Comparison of ENCODE assay signal across 8 cellular contexts in genomic region chr5:143405063-143405746, GRCh38. TPM values are rescaled to one million over a fixed set of nuclear protein-coding genes. Genes with fewer than 3 reads are reported as not detected.
A peak's percentile ranks its signal among the peaks of the same experiment; 100 is the strongest.
DNase-seq lines count a peak whose midpoint lies in the region; ATAC-seq and TF ChIP-seq lines count a peak whose summit lies in the region.

No MANE protein-coding gene starts in this region.

- no peaks in the 10 kb centered on the region for H3K9me3 ChIP-seq in body of pancreas
- no peaks in the 10 kb centered on the region for H3K9me3 ChIP-seq in iPS-18c (ENCODE audit: control insufficient read depth, insufficient read depth, low read length)
- no peaks in the 10 kb centered on the region for H3K9me3 ChIP-seq in skeletal muscle tissue (ENCODE audit: control insufficient read depth in 3 of 3, low read length in 3 of 3)

- H3K27ac ChIP-seq in body of pancreas (peak overlapping the region; percentile 97 to 99 (median 98)), skeletal muscle tissue (ENCODE audit: low read depth, low read length) (peak overlapping the region; percentile 98)

- H3K4me3 ChIP-seq in GM12875 (ENCODE audit: low read depth, low read length) (peak overlapping the region; percentile 95), body of pancreas (peak overlapping the region; percentile 72 to 89), iPS-18c (ENCODE audit: insufficient read depth, low read depth, low read length) (peak overlapping the region; percentile 79), skeletal muscle tissue (ENCODE audit: low read length in 3 of 3) (peak overlapping the region; percentile 72 to 89 (median 84))

- TF ChIP-seq POLR2A in body of pancreas (IDR thresholded peaks at IDR 0.05), result peak; percentile 40 to 83 (median 81)

- WGBS in body of pancreas, 2 donors, result 0 to 1% methylated on average over 18 to 49 of the region's 51 CpGs

- no peaks in the 10 kb centered on the region for H3K36me3 ChIP-seq in body of pancreas (replicated peaks in 1 of 2; ENCODE audit: insufficient read depth in 1 of 2, low read depth in 2 of 2)
- peaks cover 0 to 4% (median 0%) of the 10 kb centered on the region in 3 donors for H3K36me3 ChIP-seq in skeletal muscle tissue (ENCODE audit: control insufficient read depth in 3 of 3, insufficient read depth in 3 of 3, low read length in 3 of 3)

- peak; percentile 32; the same call in 1 of the 2 replicates for TF ChIP-seq CTCF in GM12875 (IDR thresholded peaks at IDR 0.05; ENCODE audit: borderline replicate concordance, insufficient read depth, low read depth, low read length)
- TF ChIP-seq CTCF in body of pancreas (IDR thresholded peaks at IDR 0.05), result peak in 3 of 7 experiments; percentile 9 to 34 (median 29)

- no peaks in the 10 kb centered on the region for H3K27me3 ChIP-seq in body of pancreas
- H3K27me3 ChIP-seq in skeletal muscle tissue (ENCODE audit: control insufficient read depth in 3 of 3, insufficient read depth in 3 of 3, low read length in 3 of 3), result no peaks in the 10 kb centered on the region

- DNase-seq in NCI-H2029 treated with DMSO at 0.1 percent for 48 hours (lab: John Stamatoyannopoulos, UW), result peak; percentile 88
- peak; percentile 86 for DNase-seq in UCSD-AML1 (lab: John Stamatoyannopoulos, UW; ENCODE audit: unreplicated experiment)
- DNase-seq in body of pancreas, result peak; percentile 83 to 86 (median 84)

- intact Hi-C loops in body of pancreas (cut with DNase I), result no loop called here

- peak; percentile 24 for ATAC-seq in HG02840 (IDR thresholded peaks at IDR 0.05; ENCODE audit: low FRiP score, unreplicated experiment)
- ATAC-seq in body of pancreas, result peak; percentile 31
- ATAC-seq in HG03457 (IDR thresholded peaks at IDR 0.05; ENCODE audit: unreplicated experiment), result no peak

- H3K4me1 ChIP-seq in body of pancreas (peaks cover 14% of the 10 kb centered on the region), skeletal muscle tissue (ENCODE audit: control insufficient read depth in 3 of 3, insufficient read depth in 3 of 3, low read length in 3 of 3) (peaks cover 4 to 10% (median 7%) of the 10 kb centered on the region in 3 donors)

- peak overlapping the region; percentile 96 to 98 (median 97) for H3K9ac ChIP-seq in skeletal muscle tissue (ENCODE audit: low read depth in 1 of 3, low read length in 3 of 3)

RNA-seq across cellular contexts. Expression of gene NR3C1, which starts 1.7 kb away (rescaled TPM):
- 10 to 100 TPM; 18.5 to 25.2 TPM for total RNA-seq in body of pancreas
- total RNA-seq in skeletal muscle tissue, result 76.7 TPM
